In genomic region chr5:98804066-98804465, GRCh38 we compare ENCODE assay signal across 21 cellular contexts.
"Had no signal": no experiment of that assay in that cellular context is flagged by ENCODE, and none has a peak within 500 bp of the region (broad histone marks: within the 10 kb centered on the region; RNA-seq: fewer than 3 reads in every experiment).

No MANE protein-coding gene starts in this region.

- DNase-seq: effector CD8-positive, alpha-beta T cell; endodermal cell; esophagus squamous epithelium; heart left ventricle; hippocampal formation; left cardiac atrium; left lung; mesendoderm; midbrain; naive thymus-derived CD4-positive, alpha-beta T cell; right lobe of liver; small intestine; stimulated activated CD4-positive, alpha-beta T cell treated with anti-CD3 and anti-CD28 coated beads, Interleukin-15, amount 100 ng/mL, for 24 hours; stimulated activated CD4-positive, alpha-beta T cell treated with anti-CD3 and anti-CD28 coated beads, Interleukin-2, amount 100 ng/mL, for 48 hours; stimulated activated naive B cell treated with anti-CD40 and anti-IgM and Interleukin-4, amounts not matched to agents 10 μg/mL and 1 μg/mL and 100 μg/mL, for 72 hours; upper lobe of right lung; uterus had no signal

- ATAC-seq: heart left ventricle; left cardiac atrium; left lung; naive thymus-derived CD4-positive, alpha-beta T cell; right lobe of liver; stimulated activated naive B cell treated with anti-CD40 and anti-IgM and Interleukin-4, amounts not matched to agents 10 μg/mL and 1 μg/mL and 100 μg/mL, for 72 hours; upper lobe of right lung had no signal

- H3K27ac ChIP-seq: esophagus squamous epithelium, heart left ventricle, left lung, neural progenitor cell, parathyroid adenoma, right lobe of liver, thoracic aorta, tibial nerve, upper lobe of right lung, uterus had no signal

- H3K4me3 ChIP-seq: esophagus squamous epithelium, heart left ventricle, left lung, neural progenitor cell, right lobe of liver, thoracic aorta, tibial nerve, upper lobe of right lung, uterus had no signal
